12 cellular contexts compared by ENCODE assay signal in genomic region chr5:100746730-100747129, GRCh38.
DNase-seq lines count a peak whose midpoint lies in the region; ATAC-seq lines count a peak whose summit lies in the region.
"Had no signal": no experiment of that assay in that cellular context is flagged by ENCODE, and none has a peak within 500 bp of the region (broad histone marks: within the 10 kb centered on the region; RNA-seq: fewer than 3 reads in every experiment).

No MANE protein-coding gene starts in this region.

- H3K4me3 Mint-ChIP-seq in naive B cell, result peak overlapping the region in 2 of 8 donors; percentile 20 to 31
- H3K4me3 Mint-ChIP-seq: activated T-cell treated with anti-CD3 and anti-CD28 coated beads, Interleukin-2, amount 50 U/mL, for 24 hours; natural killer cell had no signal

- H3K4me1 Mint-ChIP-seq in naive B cell, result peaks cover 6 to 8% (median 7%) of the 10 kb centered on the region in 3 donors

- H3K9me3 Mint-ChIP-seq in naive B cell, result no peaks in the 10 kb centered on the region
- H3K9me3 Mint-ChIP-seq: activated T-cell treated with anti-CD3 and anti-CD28 coated beads, Interleukin-2, amount 50 U/mL, for 24 hours; natural killer cell had no signal

- intact Hi-C loops in left colon (cut with DNase I, micrococcal nuclease), result no loop called here

- in situ Hi-C loops in KBM-7 (cut with MboI; ENCODE audit: low pct_unique_long_range_greater_than_20kb, low sequenced_read_pairs), result no loop called here

- H3K36me3 Mint-ChIP-seq in naive B cell, result no peaks in the 10 kb centered on the region
- H3K36me3 Mint-ChIP-seq: natural killer cell had no signal

- H3K27me3 Mint-ChIP-seq in naive B cell, result no peaks in the 10 kb centered on the region
- H3K27me3 Mint-ChIP-seq: activated T-cell treated with anti-CD3 and anti-CD28 coated beads, Interleukin-2, amount 50 U/mL, for 24 hours had no signal

- peak; percentile 87 for ATAC-seq in GM18870 (IDR thresholded peaks at IDR 0.05; ENCODE audit: unreplicated experiment)
- peak; percentile 80 for ATAC-seq in HG02571 (IDR thresholded peaks at IDR 0.05; ENCODE audit: unreplicated experiment)
- ATAC-seq in naive B cell (ENCODE audit: low read depth in 2 of 2), result peak; percentile 74 to 91
- ATAC-seq in left colon, result no peak

- DNase-seq in KBM-7, result peak; percentile 74
- no peak for DNase-seq in naive B cell
- DNase-seq in SW480 (ENCODE audit: low spot score), result no peak
- no peak for DNase-seq in left colon
- no peak for DNase-seq in NCI-H2196 (lab: John Stamatoyannopoulos, UW; ENCODE audit: unreplicated experiment)
- no peak for DNase-seq in T-helper 9 cell
- DNase-seq: activated T-cell treated with anti-CD3 and anti-CD28 coated beads, Interleukin-2, amount 50 U/mL, for 24 hours; erythroblast; natural killer cell; NCI-H69 had no signal

- H3K27ac Mint-ChIP-seq in naive B cell, result no peak overlapping the region
- H3K27ac Mint-ChIP-seq: activated T-cell treated with anti-CD3 and anti-CD28 coated beads, Interleukin-2, amount 50 U/mL, for 24 hours; natural killer cell had no signal
